ENCODE assay signal across 24 cellular contexts in genomic region chr4:108840426-108840975, GRCh38.
DNase-seq lines count a peak whose midpoint lies in the region; ATAC-seq, FAIRE-seq and TF ChIP-seq lines count a peak whose summit lies in the region.
"Had no signal": no experiment of that assay in that cellular context is flagged by ENCODE, and none has a peak within 500 bp of the region (broad histone marks: within the 10 kb centered on the region; RNA-seq: fewer than 3 reads in every experiment).

No MANE protein-coding gene starts in this region.

- H3K9me3 Mint-ChIP-seq in activated CD4-positive, alpha-beta memory T cell treated with anti-CD3 and anti-CD28 coated beads for 36 hours, result no peaks in the 10 kb centered on the region
- H3K9me3 Mint-ChIP-seq in activated CD4-positive, alpha-beta memory T cell treated with anti-CD3 and anti-CD28 coated beads, Interleukin-2, amount 10 ng/mL, durations not matched to agents 7 days and 5 days, result no peaks in the 10 kb centered on the region
- no peaks in the 10 kb centered on the region for H3K9me3 Mint-ChIP-seq in activated naive CD8-positive, alpha-beta T cell treated with anti-CD3 and anti-CD28 coated beads, Interleukin-2, amount 10 ng/mL, durations not matched to agents 7 days and 5 days
- no peaks in the 10 kb centered on the region for H3K9me3 Mint-ChIP-seq in activated naive CD8-positive, alpha-beta T cell treated with anti-CD3 and anti-CD28 coated beads for 36 hours
- H3K9me3 Mint-ChIP-seq: CD8-positive, alpha-beta memory T cell had no signal

- POLR2A ChIA-PET in activated CD4-positive, alpha-beta memory T cell treated with anti-CD3 and anti-CD28 coated beads for 36 hours (lab: Charles Lee), result no interaction called here
- POLR2A ChIA-PET in activated CD4-positive, alpha-beta memory T cell treated with anti-CD3 and anti-CD28 coated beads, Interleukin-2, amount 10 ng/mL, durations not matched to agents 7 days and 5 days (lab: Charles Lee), result no interaction called here
- POLR2A ChIA-PET in activated naive CD8-positive, alpha-beta T cell treated with anti-CD3 and anti-CD28 coated beads, Interleukin-2, amount 10 ng/mL, durations not matched to agents 7 days and 5 days (lab: Charles Lee), result no interaction called here

- no peak for FAIRE-seq in pancreas (lab: Jason Lieb, UNC)
- FAIRE-seq: A204.1, G401.6, GM12892, K562 had no signal

- H3K27me3 ChIP-seq in foreskin keratinocyte, result no peaks in the 10 kb centered on the region
- H3K27me3 ChIP-seq in pancreas, result no peaks in the 10 kb centered on the region

- no peaks in the 10 kb centered on the region for H3K4me1 Mint-ChIP-seq in activated CD4-positive, alpha-beta memory T cell treated with anti-CD3 and anti-CD28 coated beads for 36 hours (ENCODE audit: low read depth)
- peaks cover 17% of the 10 kb centered on the region for H3K4me1 Mint-ChIP-seq in activated CD4-positive, alpha-beta memory T cell treated with anti-CD3 and anti-CD28 coated beads, Interleukin-2, amount 10 ng/mL, durations not matched to agents 7 days and 5 days
- no peaks in the 10 kb centered on the region for H3K4me1 Mint-ChIP-seq in activated naive CD8-positive, alpha-beta T cell treated with anti-CD3 and anti-CD28 coated beads, Interleukin-2, amount 10 ng/mL, durations not matched to agents 7 days and 5 days
- no peaks in the 10 kb centered on the region for H3K4me1 Mint-ChIP-seq in activated naive CD8-positive, alpha-beta T cell treated with anti-CD3 and anti-CD28 coated beads for 36 hours
- H3K4me1 Mint-ChIP-seq: CD8-positive, alpha-beta memory T cell had no signal

- H3K4me1 ChIP-seq in foreskin keratinocyte (no peaks in the 10 kb centered on the region), pancreas (no peaks in the 10 kb centered on the region)

- CTCF ChIA-PET in activated CD4-positive, alpha-beta memory T cell treated with anti-CD3 and anti-CD28 coated beads for 36 hours (lab: Charles Lee), result no interaction called here
- CTCF ChIA-PET in activated CD4-positive, alpha-beta memory T cell treated with anti-CD3 and anti-CD28 coated beads, Interleukin-2, amount 10 ng/mL, durations not matched to agents 7 days and 5 days (lab: Charles Lee), result no interaction called here

- H3K4me3 ChIP-seq in pancreas, result no peak overlapping the region
- H3K4me3 ChIP-seq: K562, PC-9 had no signal

- intact Hi-C loops in activated CD4-positive, alpha-beta memory T cell treated with anti-CD3 and anti-CD28 coated beads for 36 hours (cut with micrococcal nuclease), result no loop called here
- intact Hi-C loops in pancreas (cut with DNase I), result no loop called here

- no peaks in the 10 kb centered on the region for H3K36me3 Mint-ChIP-seq in activated CD4-positive, alpha-beta memory T cell treated with anti-CD3 and anti-CD28 coated beads for 36 hours
- no peaks in the 10 kb centered on the region for H3K36me3 Mint-ChIP-seq in activated CD4-positive, alpha-beta memory T cell treated with anti-CD3 and anti-CD28 coated beads, Interleukin-2, amount 10 ng/mL, durations not matched to agents 7 days and 5 days (ENCODE audit: low read depth)
- H3K36me3 Mint-ChIP-seq in activated naive CD8-positive, alpha-beta T cell treated with anti-CD3 and anti-CD28 coated beads, Interleukin-2, amount 10 ng/mL, durations not matched to agents 7 days and 5 days, result no peaks in the 10 kb centered on the region
- no peaks in the 10 kb centered on the region for H3K36me3 Mint-ChIP-seq in activated naive CD8-positive, alpha-beta T cell treated with anti-CD3 and anti-CD28 coated beads for 36 hours
- H3K36me3 Mint-ChIP-seq: CD8-positive, alpha-beta memory T cell had no signal

- H3K9me3 ChIP-seq in pancreas, result no peaks in the 10 kb centered on the region

- H3K36me3 ChIP-seq in pancreas, result no peaks in the 10 kb centered on the region

- H3K4me3 Mint-ChIP-seq in activated CD4-positive, alpha-beta memory T cell treated with anti-CD3 and anti-CD28 coated beads for 36 hours, result no peak overlapping the region
- no peak overlapping the region for H3K4me3 Mint-ChIP-seq in activated CD4-positive, alpha-beta memory T cell treated with anti-CD3 and anti-CD28 coated beads, Interleukin-2, amount 10 ng/mL, durations not matched to agents 7 days and 5 days
- H3K4me3 Mint-ChIP-seq in activated naive CD8-positive, alpha-beta T cell treated with anti-CD3 and anti-CD28 coated beads, Interleukin-2, amount 10 ng/mL, durations not matched to agents 7 days and 5 days, result no peak overlapping the region
- no peak overlapping the region for H3K4me3 Mint-ChIP-seq in activated naive CD8-positive, alpha-beta T cell treated with anti-CD3 and anti-CD28 coated beads for 36 hours
- H3K4me3 Mint-ChIP-seq: CD8-positive, alpha-beta memory T cell had no signal

- peak; percentile 45 for ATAC-seq in activated naive CD8-positive, alpha-beta T cell treated with anti-CD3 and anti-CD28 coated beads, Interleukin-2, amount 10 ng/mL, durations not matched to agents 7 days and 5 days (ENCODE audit: low read depth)
- peak; percentile 43 for ATAC-seq in foreskin keratinocyte
- ATAC-seq in HG02973 (IDR thresholded peaks at IDR 0.05; ENCODE audit: unreplicated experiment), result no peak
- ATAC-seq in pancreas, result no peak
- ATAC-seq: K562 had no signal

- H3K27ac Mint-ChIP-seq in activated CD4-positive, alpha-beta memory T cell treated with anti-CD3 and anti-CD28 coated beads for 36 hours, result no peak overlapping the region
- no peak overlapping the region for H3K27ac Mint-ChIP-seq in activated CD4-positive, alpha-beta memory T cell treated with anti-CD3 and anti-CD28 coated beads, Interleukin-2, amount 10 ng/mL, durations not matched to agents 7 days and 5 days
- H3K27ac Mint-ChIP-seq in activated naive CD8-positive, alpha-beta T cell treated with anti-CD3 and anti-CD28 coated beads, Interleukin-2, amount 10 ng/mL, durations not matched to agents 7 days and 5 days, result no peak overlapping the region
- no peak overlapping the region for H3K27ac Mint-ChIP-seq in activated naive CD8-positive, alpha-beta T cell treated with anti-CD3 and anti-CD28 coated beads for 36 hours
- H3K27ac Mint-ChIP-seq: CD8-positive, alpha-beta memory T cell had no signal

- H3K27ac ChIP-seq in foreskin keratinocyte (no peak overlapping the region), pancreas (no peak overlapping the region)
- H3K27ac ChIP-seq: C4-2B, PC-9, RWPE1 had no signal

- DNase-seq in activated CD4-positive, alpha-beta memory T cell treated with anti-CD3 and anti-CD28 coated beads for 36 hours, result peak; percentile 22
- no peak for DNase-seq in activated CD4-positive, alpha-beta memory T cell treated with anti-CD3 and anti-CD28 coated beads, Interleukin-2, amount 10 ng/mL, durations not matched to agents 7 days and 5 days
- no peak for DNase-seq in activated naive CD8-positive, alpha-beta T cell treated with anti-CD3 and anti-CD28 coated beads, Interleukin-2, amount 10 ng/mL, durations not matched to agents 7 days and 5 days
- no peak for DNase-seq in activated naive CD8-positive, alpha-beta T cell treated with anti-CD3 and anti-CD28 coated beads for 36 hours
- peak in 1 of 2 donors; percentile 23 for DNase-seq in foreskin keratinocyte
- no peak for DNase-seq in pancreas
- DNase-seq: Calu3; CD8-positive, alpha-beta memory T cell; DMS153; H7; NCI-H1092; NCI-H1436; NCI-H187 treated with DMSO at 0.1 percent for 48 hours; NCI-H2107; NCI-H510A; PC-9; SHP77 treated with DMSO at 0.1 percent for 48 hours had no signal

- peaks cover 2% of the 10 kb centered on the region for H3K27me3 Mint-ChIP-seq in activated CD4-positive, alpha-beta memory T cell treated with anti-CD3 and anti-CD28 coated beads for 36 hours
- peaks cover 14% of the 10 kb centered on the region for H3K27me3 Mint-ChIP-seq in activated CD4-positive, alpha-beta memory T cell treated with anti-CD3 and anti-CD28 coated beads, Interleukin-2, amount 10 ng/mL, durations not matched to agents 7 days and 5 days
- H3K27me3 Mint-ChIP-seq in activated naive CD8-positive, alpha-beta T cell treated with anti-CD3 and anti-CD28 coated beads, Interleukin-2, amount 10 ng/mL, durations not matched to agents 7 days and 5 days, result peaks cover 2% of the 10 kb centered on the region
- H3K27me3 Mint-ChIP-seq in activated naive CD8-positive, alpha-beta T cell treated with anti-CD3 and anti-CD28 coated beads for 36 hours, result no peaks in the 10 kb centered on the region

- TF ChIP-seq CTCF in foreskin keratinocyte (conservative IDR thresholded peaks at IDR 0.05) (no peak), pancreas (IDR thresholded peaks at IDR 0.05) (no peak)

Comparison
In these comparisons a context has a peak if more than half of its experiments do, and no peak if none do; other contexts are left out.
1. ATAC-seq: peak in activated naive CD8-positive, alpha-beta T cell treated with anti-CD3 and anti-CD28 coated beads, Interleukin-2, amount 10 ng/mL, durations not matched to agents 7 days and 5 days (single experiment) and foreskin keratinocyte (single experiment); none in HG02973 (single experiment) and pancreas (0 of 4).